In genomic region chr1:78005347-78005722, GRCh38 we compare ENCODE assay signal across 8 cellular contexts.
DNase-seq lines count a peak whose midpoint lies in the region; ATAC-seq and TF ChIP-seq lines count a peak whose summit lies in the region.

No MANE protein-coding gene starts in this region.

- no peak for DNase-seq in stimulated activated naive CD8-positive, alpha-beta T cell treated with anti-CD3 and anti-CD28 coated beads, Interleukin-15, Interleukin-2, amounts not matched to agents 100 U/mL and 50 U/mL, for 24 hours
- DNase-seq in cardiac fibroblast (ENCODE audit: low read depth in 2 of 2) (no peak), posterior cingulate gyrus (no peak), NCI-H1694 (lab: John Stamatoyannopoulos, UW) (no peak), 8988T (no peak)

- no peaks in the 10 kb centered on the region for H3K9me3 Mint-ChIP-seq in stimulated activated naive CD8-positive, alpha-beta T cell treated with anti-CD3 and anti-CD28 coated beads, Interleukin-15, Interleukin-2, amounts not matched to agents 100 ng/mL and 50 ng/mL, for 24 hours

- TF ChIP-seq CTCF in cardiac fibroblast (IDR thresholded peaks at IDR 0.05; ENCODE audit: low read depth, low read length) = no peak

- H3K4me3 Mint-ChIP-seq in stimulated activated naive CD8-positive, alpha-beta T cell treated with anti-CD3 and anti-CD28 coated beads, Interleukin-15, Interleukin-2, amounts not matched to agents 100 ng/mL and 50 ng/mL, for 24 hours = peak overlapping the region; percentile 87

- no peak for ATAC-seq in stimulated activated naive CD8-positive, alpha-beta T cell treated with anti-CD3 and anti-CD28 coated beads, Interleukin-15, Interleukin-2, amounts not matched to agents 100 U/mL and 50 U/mL, for 24 hours
- no peak for ATAC-seq in GM18505 (IDR thresholded peaks at IDR 0.05; ENCODE audit: unreplicated experiment)

- H3K4me3 ChIP-seq in cardiac fibroblast (replicated peaks in 1 of 2; ENCODE audit: low read depth in 2 of 2, low read length in 2 of 2) (peak overlapping the region; percentile 54 to 72), mucosa of stomach (ENCODE audit: low read length) (peak overlapping the region; percentile 65)

- H3K36me3 ChIP-seq in mucosa of stomach (ENCODE audit: control insufficient read depth, insufficient read depth, low read length) = no peaks in the 10 kb centered on the region

- peaks cover 3% of the 10 kb centered on the region for H3K27me3 Mint-ChIP-seq in stimulated activated naive CD8-positive, alpha-beta T cell treated with anti-CD3 and anti-CD28 coated beads, Interleukin-15, Interleukin-2, amounts not matched to agents 100 ng/mL and 50 ng/mL, for 24 hours

- TF ChIP-seq POLR2A in GM18505 (IDR thresholded peaks at IDR 0.05; ENCODE audit: borderline replicate concordance, extremely low read depth, insufficient read depth, insufficient read length) = no peak

- peak overlapping the region; percentile 100 for H3K27ac Mint-ChIP-seq in stimulated activated naive CD8-positive, alpha-beta T cell treated with anti-CD3 and anti-CD28 coated beads, Interleukin-15, Interleukin-2, amounts not matched to agents 100 ng/mL and 50 ng/mL, for 24 hours

- H3K4me1 Mint-ChIP-seq in stimulated activated naive CD8-positive, alpha-beta T cell treated with anti-CD3 and anti-CD28 coated beads, Interleukin-15, Interleukin-2, amounts not matched to agents 100 ng/mL and 50 ng/mL, for 24 hours (ENCODE audit: low read depth) = peaks cover 63% of the 10 kb centered on the region

- H3K9ac ChIP-seq in mucosa of stomach (ENCODE audit: low read length) = peak overlapping the region; percentile 82

- no peaks in the 10 kb centered on the region for H3K9me3 ChIP-seq in mucosa of stomach (ENCODE audit: control insufficient read depth, low read length)

- intact Hi-C loops in posterior cingulate gyrus (cut with DNase I) = loop anchor here (10.0 kb wide), 1 partner anchor 109 kb away; no protein-coding TSS in a partner anchor

- H3K36me3 Mint-ChIP-seq in stimulated activated naive CD8-positive, alpha-beta T cell treated with anti-CD3 and anti-CD28 coated beads, Interleukin-15, Interleukin-2, amounts not matched to agents 100 ng/mL and 50 ng/mL, for 24 hours (ENCODE audit: low read depth) = peaks cover 3% of the 10 kb centered on the region

- H3K27me3 ChIP-seq in mucosa of stomach (ENCODE audit: control insufficient read depth, insufficient read depth, low read length) = no peaks in the 10 kb centered on the region

- no peaks in the 10 kb centered on the region for H3K4me1 ChIP-seq in mucosa of stomach (ENCODE audit: control insufficient read depth, insufficient read depth, low read length)
